Comparison of ENCODE assay signal across 11 cellular contexts in the genomic region with DNA sequence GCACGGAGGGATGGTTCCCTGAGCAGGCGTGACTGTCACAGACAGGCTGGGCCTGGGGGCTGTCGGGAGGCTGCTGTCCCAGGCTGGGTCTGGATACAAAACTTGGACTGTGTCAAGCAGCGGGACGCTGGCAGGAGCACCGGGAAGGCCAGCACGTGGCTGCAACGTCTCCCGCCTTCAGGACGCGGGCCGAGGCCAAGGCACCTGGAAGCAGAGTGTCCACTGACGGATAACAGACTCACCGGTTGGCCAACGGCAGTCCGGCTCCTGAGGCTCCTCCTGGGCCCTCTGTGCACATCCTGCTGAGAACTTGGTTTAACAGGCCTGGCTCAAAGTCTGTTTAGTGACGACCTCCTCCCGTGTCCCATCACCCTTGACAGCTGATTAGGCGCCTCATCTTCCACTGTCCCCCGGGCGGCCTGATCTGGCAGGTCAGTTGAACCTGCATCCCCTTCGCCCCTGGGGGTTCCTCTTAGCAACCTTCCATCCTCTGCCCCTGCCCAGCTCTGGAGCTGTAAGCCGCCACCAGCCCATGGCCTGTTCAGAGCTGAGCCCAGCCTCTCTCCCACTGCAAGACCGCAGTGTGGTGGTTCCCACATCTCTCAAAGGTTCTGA. TPM values are rescaled to one million over a fixed set of nuclear protein-coding genes. Genes with fewer than 3 reads are reported as not detected.
DNase-seq lines count a peak whose midpoint lies in the region; ATAC-seq and TF ChIP-seq lines count a peak whose summit lies in the region.
"Had no signal": no experiment of that assay in that cellular context is flagged by ENCODE, and none has a peak within 500 bp of the region (broad histone marks: within the 10 kb centered on the region; RNA-seq: fewer than 3 reads in every experiment).

No MANE protein-coding gene starts in this region.

- intact Hi-C loops in Right ventricle myocardium inferior (cut with DNase I) (loop anchor here (10.0 kb wide), 1 partner anchor 148 kb away; a partner anchor contains a TSS), body of pancreas (cut with DNase I) (no loop called here), adrenal gland (cut with DNase I) (no loop called here)

- no peaks in the 10 kb centered on the region for H3K36me3 ChIP-seq in right atrium auricular region
- H3K36me3 ChIP-seq in body of pancreas (replicated peaks in 1 of 2; ENCODE audit: insufficient read depth in 1 of 2, low read depth in 2 of 2) = no peaks in the 10 kb centered on the region
- H3K36me3 ChIP-seq in mucosa of stomach (ENCODE audit: control insufficient read depth, insufficient read depth, low read length) = no peaks in the 10 kb centered on the region
- no peaks in the 10 kb centered on the region for H3K36me3 ChIP-seq in adrenal gland (replicated peaks in 1 of 2)

- peaks cover 0 to 74% of the 10 kb centered on the region in 2 donors for H3K4me1 ChIP-seq in right atrium auricular region
- peaks cover 51% of the 10 kb centered on the region for H3K4me1 ChIP-seq in body of pancreas
- H3K4me1 ChIP-seq in mucosa of stomach (ENCODE audit: control insufficient read depth, insufficient read depth, low read length) = peaks cover 60% of the 10 kb centered on the region
- peaks cover 5 to 14% of the 10 kb centered on the region in 2 donors for H3K4me1 ChIP-seq in adrenal gland (replicated peaks in 1 of 2)

- TF ChIP-seq CTCF in right atrium auricular region (IDR thresholded peaks at IDR 0.05) (no peak), body of pancreas (IDR thresholded peaks at IDR 0.05) (no peak), adrenal gland (IDR thresholded peaks at IDR 0.05) (no peak)

- H3K27ac ChIP-seq in right atrium auricular region (peak overlapping the region; percentile 37 to 39), body of pancreas (peak overlapping the region in 3 of 4 donors; percentile 9 to 67 (median 48)), adrenal gland (peak overlapping the region in 1 of 5 donors; percentile 78)

- 67 to 94% methylated on average over 8 to 24 of the region's 24 CpGs for WGBS in body of pancreas, 2 donors
- WGBS in adrenal gland, 4 donors = 84 to 93% (median 88%) methylated on average over 9 to 24 of the region's 24 CpGs

- DNase-seq in right atrium auricular region (ENCODE audit: low spot score) = no peak
- no peak for DNase-seq in Right ventricle myocardium inferior (ENCODE audit: missing footprints)
- peak in 1 of 4 donors; percentile 22 for DNase-seq in body of pancreas
- DNase-seq in adrenal gland = no peak
- DNase-seq in islet precursor cell = no peak
- DNase-seq: activated naive CD4-positive, alpha-beta T cell treated with anti-CD3 and anti-CD28 coated beads, Interleukin-2, amount 50 U/mL, for 16 hours; NCI-H526; stimulated activated naive CD4-positive, alpha-beta T cell had no signal

- no peaks in the 10 kb centered on the region for H3K27me3 ChIP-seq in right atrium auricular region
- H3K27me3 ChIP-seq in body of pancreas = no peaks in the 10 kb centered on the region
- no peaks in the 10 kb centered on the region for H3K27me3 ChIP-seq in mucosa of stomach (ENCODE audit: control insufficient read depth, insufficient read depth, low read length)
- no peaks in the 10 kb centered on the region for H3K27me3 ChIP-seq in adrenal gland

- H3K9ac ChIP-seq in mucosa of stomach (ENCODE audit: low read length) = peak overlapping the region; percentile 47

- no peaks in the 10 kb centered on the region for H3K9me3 ChIP-seq in right atrium auricular region
- H3K9me3 ChIP-seq in body of pancreas = no peaks in the 10 kb centered on the region
- H3K9me3 ChIP-seq in mucosa of stomach (ENCODE audit: control insufficient read depth, low read length) = no peaks in the 10 kb centered on the region
- no peaks in the 10 kb centered on the region for H3K9me3 ChIP-seq in adrenal gland (replicated peaks in 1 of 3)

- H3K4me3 ChIP-seq in right atrium auricular region (no peak overlapping the region), body of pancreas (no peak overlapping the region), mucosa of stomach (ENCODE audit: low read length) (no peak overlapping the region), adrenal gland (no peak overlapping the region)

- no peak for TF ChIP-seq POLR2A in body of pancreas (IDR thresholded peaks at IDR 0.05)
- no peak for TF ChIP-seq POLR2A in adrenal gland (IDR thresholded peaks at IDR 0.05)

- ATAC-seq in Right ventricle myocardium inferior (no peak), body of pancreas (no peak), HG02852 (IDR thresholded peaks at IDR 0.05; ENCODE audit: unreplicated experiment) (no peak), GM19452 (IDR thresholded peaks at IDR 0.05; ENCODE audit: unreplicated experiment) (no peak)

RNA-seq across cellular contexts. Expression of a gene that starts 2.5 kb away (rescaled TPM):
- total RNA-seq in right atrium auricular region = 1 to 10 TPM; 2.1 to 3.6 TPM
- total RNA-seq in Right ventricle myocardium inferior = 2.8 TPM
- total RNA-seq in body of pancreas = 1 to 10 TPM; 3.9 to 5.6 TPM
- 1 to 10 TPM; 1.3 to 9.0 (median 4.8) TPM for total RNA-seq in adrenal gland
- 1 to 10 TPM; 2.8 to 5.1 (median 5.0) TPM for polyA plus RNA-seq in adrenal gland

RNA-seq across cellular contexts. Expression of a gene that starts 2.9 kb away (rescaled TPM):
- 10 to 100 TPM; 43.7 to 71.6 TPM for total RNA-seq in right atrium auricular region
- 46.9 TPM for total RNA-seq in Right ventricle myocardium inferior
- total RNA-seq in body of pancreas = 10 to 100 TPM; 32.9 to 82.4 TPM
- 10 to 100 TPM; 26.4 to 71.4 (median 53.4) TPM for total RNA-seq in adrenal gland
- polyA plus RNA-seq in adrenal gland = 10 to 100 TPM; 21.9 to 41.4 (median 39.1) TPM
